In the genomic region with DNA sequence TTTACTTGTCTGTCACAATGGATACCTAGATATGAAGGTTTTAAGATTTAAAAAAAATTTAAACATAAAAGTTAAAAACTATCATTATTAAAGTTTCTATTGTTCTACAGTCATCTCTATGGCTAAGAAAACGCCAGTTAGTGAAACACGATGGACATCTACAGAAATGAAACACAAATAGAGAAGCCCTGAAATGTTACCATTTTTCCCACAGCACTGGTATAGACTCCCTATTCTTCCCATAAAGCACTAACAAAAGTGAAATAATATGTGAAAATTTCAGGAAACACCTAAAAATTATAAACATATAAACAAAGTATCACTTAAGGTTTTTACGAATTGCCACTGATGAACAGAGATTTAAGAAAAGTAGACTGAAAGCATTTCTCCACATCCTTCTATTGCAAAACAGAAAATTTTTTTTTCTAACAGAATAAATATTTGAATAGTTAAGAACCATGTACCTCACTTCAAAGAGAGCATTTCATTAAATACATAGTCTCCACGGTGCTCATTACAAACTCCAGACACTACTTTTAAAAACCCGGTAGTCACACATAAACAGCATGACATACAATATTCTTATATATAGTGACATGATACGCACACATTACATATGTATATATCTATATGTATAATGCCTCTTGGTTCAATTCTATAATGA, we compare ENCODE assay signal across 1 cellular context.
A peak's percentile ranks its signal among the peaks of the same experiment; 100 is the strongest.
TF ChIP-seq lines count a peak whose summit lies in the region.

No MANE protein-coding gene starts in this region.

TF ChIP-seq in HepG2, 621 proteins besides CTCF, POLR2A, EP300 and RAD21 (continued from another document and continues in another):
- TF ChIP-seq, protein P1, sequence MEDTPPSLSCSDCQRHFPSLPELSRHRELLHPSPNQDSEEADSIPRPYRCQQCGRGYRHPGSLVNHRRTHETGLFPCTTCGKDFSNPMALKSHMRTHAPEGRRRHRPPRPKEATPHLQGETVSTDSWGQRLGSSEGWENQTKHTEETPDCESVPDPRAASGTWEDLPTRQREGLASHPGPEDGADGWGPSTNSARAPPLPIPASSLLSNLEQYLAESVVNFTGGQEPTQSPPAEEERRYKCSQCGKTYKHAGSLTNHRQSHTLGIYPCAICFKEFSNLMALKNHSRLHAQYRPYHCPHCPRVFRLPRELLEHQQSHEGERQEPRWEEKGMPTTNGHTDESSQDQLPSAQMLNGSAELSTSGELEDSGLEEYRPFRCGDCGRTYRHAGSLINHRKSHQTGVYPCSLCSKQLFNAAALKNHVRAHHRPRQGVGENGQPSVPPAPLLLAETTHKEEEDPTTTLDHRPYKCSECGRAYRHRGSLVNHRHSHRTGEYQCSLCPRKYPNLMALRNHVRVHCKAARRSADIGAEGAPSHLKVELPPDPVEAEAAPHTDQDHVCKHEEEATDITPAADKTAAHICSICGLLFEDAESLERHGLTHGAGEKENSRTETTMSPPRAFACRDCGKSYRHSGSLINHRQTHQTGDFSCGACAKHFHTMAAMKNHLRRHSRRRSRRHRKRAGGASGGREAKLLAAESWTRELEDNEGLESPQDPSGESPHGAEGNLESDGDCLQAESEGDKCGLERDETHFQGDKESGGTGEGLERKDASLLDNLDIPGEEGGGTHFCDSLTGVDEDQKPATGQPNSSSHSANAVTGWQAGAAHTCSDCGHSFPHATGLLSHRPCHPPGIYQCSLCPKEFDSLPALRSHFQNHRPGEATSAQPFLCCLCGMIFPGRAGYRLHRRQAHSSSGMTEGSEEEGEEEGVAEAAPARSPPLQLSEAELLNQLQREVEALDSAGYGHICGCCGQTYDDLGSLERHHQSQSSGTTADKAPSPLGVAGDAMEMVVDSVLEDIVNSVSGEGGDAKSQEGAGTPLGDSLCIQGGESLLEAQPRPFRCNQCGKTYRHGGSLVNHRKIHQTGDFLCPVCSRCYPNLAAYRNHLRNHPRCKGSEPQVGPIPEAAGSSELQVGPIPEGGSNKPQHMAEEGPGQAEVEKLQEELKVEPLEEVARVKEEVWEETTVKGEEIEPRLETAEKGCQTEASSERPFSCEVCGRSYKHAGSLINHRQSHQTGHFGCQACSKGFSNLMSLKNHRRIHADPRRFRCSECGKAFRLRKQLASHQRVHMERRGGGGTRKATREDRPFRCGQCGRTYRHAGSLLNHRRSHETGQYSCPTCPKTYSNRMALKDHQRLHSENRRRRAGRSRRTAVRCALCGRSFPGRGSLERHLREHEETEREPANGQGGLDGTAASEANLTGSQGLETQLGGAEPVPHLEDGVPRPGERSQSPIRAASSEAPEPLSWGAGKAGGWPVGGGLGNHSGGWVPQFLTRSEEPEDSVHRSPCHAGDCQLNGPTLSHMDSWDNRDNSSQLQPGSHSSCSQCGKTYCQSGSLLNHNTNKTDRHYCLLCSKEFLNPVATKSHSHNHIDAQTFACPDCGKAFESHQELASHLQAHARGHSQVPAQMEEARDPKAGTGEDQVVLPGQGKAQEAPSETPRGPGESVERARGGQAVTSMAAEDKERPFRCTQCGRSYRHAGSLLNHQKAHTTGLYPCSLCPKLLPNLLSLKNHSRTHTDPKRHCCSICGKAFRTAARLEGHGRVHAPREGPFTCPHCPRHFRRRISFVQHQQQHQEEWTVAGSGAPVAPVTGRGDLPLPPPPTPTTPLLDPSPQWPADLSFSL (CRISPR knock-in tag; IDR thresholded peaks at IDR 0.05): no peak
- TF ChIP-seq NFIB (CRISPR knock-in tag; IDR thresholded peaks at IDR 0.05; ENCODE audit: borderline replicate concordance) (no peak), KDM5A (IDR thresholded peaks at IDR 0.05; ENCODE audit: borderline replicate concordance, low read length) (no peak; the same call in 1 of the 2 replicates), HNRNPUL1 (IDR thresholded peaks at IDR 0.05; ENCODE audit: low read depth, low read length) (no peak), ZNF264 (CRISPR knock-in tag; IDR thresholded peaks at IDR 0.05) (0 out of 2 replicates have a peak, but pooled peaks have one; percentile 28), MAFK (conservative IDR thresholded peaks at IDR 0.05 in 1 of 2, IDR thresholded peaks at IDR 0.05 in 1 of 2; ENCODE audit: low read length in 2 of 2) (no peak), TEAD3 (CRISPR knock-in tag; optimal IDR thresholded peaks at IDR 0.05; ENCODE audit: borderline replicate concordance) (no peak), HNF4A (CRISPR knock-in tag; IDR thresholded peaks at IDR 0.05) (peak; percentile 67), ZNF496 (CRISPR knock-in tag; IDR thresholded peaks at IDR 0.05; ENCODE audit: insufficient replicate concordance) (no peak), SKI (IDR thresholded peaks at IDR 0.05; ENCODE audit: partially characterized antibody) (peak; percentile 87), TOPORS (CRISPR knock-in tag; IDR thresholded peaks at IDR 0.05) (no peak), PAWR (CRISPR knock-in tag; IDR thresholded peaks at IDR 0.05; ENCODE audit: borderline replicate concordance) (no peak), FOXC1 (CRISPR knock-in tag; IDR thresholded peaks at IDR 0.05; ENCODE audit: borderline replicate concordance) (no peak), NRL (CRISPR knock-in tag; IDR thresholded peaks at IDR 0.05; ENCODE audit: borderline replicate concordance) (no peak), MED8 (CRISPR knock-in tag; IDR thresholded peaks at IDR 0.05; ENCODE audit: insufficient replicate concordance) (no peak), SIX4 (CRISPR knock-in tag; IDR thresholded peaks at IDR 0.05) (0 out of 2 replicates have a peak, but pooled peaks have one; percentile 42), ZNF484 (CRISPR knock-in tag; IDR thresholded peaks at IDR 0.05; ENCODE audit: borderline replicate concordance, low read depth) (no peak), SMYD3 (CRISPR knock-in tag; IDR thresholded peaks at IDR 0.05) (no peak), ZNF709 (CRISPR knock-in tag; IDR thresholded peaks at IDR 0.05) (no peak), SP140L (CRISPR knock-in tag; IDR thresholded peaks at IDR 0.05; ENCODE audit: borderline replicate concordance) (no peak)
- TF ChIP-seq, protein P2, sequence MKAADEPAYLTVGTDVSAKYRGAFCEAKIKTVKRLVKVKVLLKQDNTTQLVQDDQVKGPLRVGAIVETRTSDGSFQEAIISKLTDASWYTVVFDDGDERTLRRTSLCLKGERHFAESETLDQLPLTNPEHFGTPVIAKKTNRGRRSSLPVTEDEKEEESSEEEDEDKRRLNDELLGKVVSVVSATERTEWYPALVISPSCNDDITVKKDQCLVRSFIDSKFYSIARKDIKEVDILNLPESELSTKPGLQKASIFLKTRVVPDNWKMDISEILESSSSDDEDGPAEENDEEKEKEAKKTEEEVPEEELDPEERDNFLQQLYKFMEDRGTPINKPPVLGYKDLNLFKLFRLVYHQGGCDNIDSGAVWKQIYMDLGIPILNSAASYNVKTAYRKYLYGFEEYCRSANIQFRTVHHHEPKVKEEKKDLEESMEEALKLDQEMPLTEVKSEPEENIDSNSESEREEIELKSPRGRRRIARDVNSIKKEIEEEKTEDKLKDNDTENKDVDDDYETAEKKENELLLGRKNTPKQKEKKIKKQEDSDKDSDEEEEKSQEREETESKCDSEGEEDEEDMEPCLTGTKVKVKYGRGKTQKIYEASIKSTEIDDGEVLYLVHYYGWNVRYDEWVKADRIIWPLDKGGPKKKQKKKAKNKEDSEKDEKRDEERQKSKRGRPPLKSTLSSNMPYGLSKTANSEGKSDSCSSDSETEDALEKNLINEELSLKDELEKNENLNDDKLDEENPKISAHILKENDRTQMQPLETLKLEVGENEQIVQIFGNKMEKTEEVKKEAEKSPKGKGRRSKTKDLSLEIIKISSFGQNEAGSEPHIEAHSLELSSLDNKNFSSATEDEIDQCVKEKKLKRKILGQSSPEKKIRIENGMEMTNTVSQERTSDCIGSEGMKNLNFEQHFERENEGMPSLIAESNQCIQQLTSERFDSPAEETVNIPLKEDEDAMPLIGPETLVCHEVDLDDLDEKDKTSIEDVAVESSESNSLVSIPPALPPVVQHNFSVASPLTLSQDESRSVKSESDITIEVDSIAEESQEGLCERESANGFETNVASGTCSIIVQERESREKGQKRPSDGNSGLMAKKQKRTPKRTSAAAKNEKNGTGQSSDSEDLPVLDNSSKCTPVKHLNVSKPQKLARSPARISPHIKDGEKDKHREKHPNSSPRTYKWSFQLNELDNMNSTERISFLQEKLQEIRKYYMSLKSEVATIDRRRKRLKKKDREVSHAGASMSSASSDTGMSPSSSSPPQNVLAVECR (CRISPR knock-in tag; IDR thresholded peaks at IDR 0.05; ENCODE audit: borderline replicate concordance): no peak
- TF ChIP-seq, protein P3, sequence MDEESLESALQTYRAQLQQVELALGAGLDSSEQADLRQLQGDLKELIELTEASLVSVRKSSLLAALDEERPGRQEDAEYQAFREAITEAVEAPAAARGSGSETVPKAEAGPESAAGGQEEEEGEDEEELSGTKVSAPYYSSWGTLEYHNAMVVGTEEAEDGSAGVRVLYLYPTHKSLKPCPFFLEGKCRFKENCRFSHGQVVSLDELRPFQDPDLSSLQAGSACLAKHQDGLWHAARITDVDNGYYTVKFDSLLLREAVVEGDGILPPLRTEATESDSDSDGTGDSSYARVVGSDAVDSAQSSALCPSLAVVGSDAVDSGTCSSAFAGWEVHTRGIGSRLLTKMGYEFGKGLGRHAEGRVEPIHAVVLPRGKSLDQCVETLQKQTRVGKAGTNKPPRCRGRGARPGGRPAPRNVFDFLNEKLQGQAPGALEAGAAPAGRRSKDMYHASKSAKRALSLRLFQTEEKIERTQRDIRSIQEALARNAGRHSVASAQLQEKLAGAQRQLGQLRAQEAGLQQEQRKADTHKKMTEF (CRISPR knock-in tag; IDR thresholded peaks at IDR 0.05): peak; percentile 63
- TF ChIP-seq, protein P4, sequence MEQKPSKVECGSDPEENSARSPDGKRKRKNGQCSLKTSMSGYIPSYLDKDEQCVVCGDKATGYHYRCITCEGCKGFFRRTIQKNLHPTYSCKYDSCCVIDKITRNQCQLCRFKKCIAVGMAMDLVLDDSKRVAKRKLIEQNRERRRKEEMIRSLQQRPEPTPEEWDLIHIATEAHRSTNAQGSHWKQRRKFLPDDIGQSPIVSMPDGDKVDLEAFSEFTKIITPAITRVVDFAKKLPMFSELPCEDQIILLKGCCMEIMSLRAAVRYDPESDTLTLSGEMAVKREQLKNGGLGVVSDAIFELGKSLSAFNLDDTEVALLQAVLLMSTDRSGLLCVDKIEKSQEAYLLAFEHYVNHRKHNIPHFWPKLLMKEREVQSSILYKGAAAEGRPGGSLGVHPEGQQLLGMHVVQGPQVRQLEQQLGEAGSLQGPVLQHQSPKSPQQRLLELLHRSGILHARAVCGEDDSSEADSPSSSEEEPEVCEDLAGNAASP (CRISPR knock-in tag; IDR thresholded peaks at IDR 0.05; ENCODE audit: borderline replicate concordance): 0 out of 2 replicates have a peak, but pooled peaks have one; percentile 38
- TF ChIP-seq, protein P5, sequence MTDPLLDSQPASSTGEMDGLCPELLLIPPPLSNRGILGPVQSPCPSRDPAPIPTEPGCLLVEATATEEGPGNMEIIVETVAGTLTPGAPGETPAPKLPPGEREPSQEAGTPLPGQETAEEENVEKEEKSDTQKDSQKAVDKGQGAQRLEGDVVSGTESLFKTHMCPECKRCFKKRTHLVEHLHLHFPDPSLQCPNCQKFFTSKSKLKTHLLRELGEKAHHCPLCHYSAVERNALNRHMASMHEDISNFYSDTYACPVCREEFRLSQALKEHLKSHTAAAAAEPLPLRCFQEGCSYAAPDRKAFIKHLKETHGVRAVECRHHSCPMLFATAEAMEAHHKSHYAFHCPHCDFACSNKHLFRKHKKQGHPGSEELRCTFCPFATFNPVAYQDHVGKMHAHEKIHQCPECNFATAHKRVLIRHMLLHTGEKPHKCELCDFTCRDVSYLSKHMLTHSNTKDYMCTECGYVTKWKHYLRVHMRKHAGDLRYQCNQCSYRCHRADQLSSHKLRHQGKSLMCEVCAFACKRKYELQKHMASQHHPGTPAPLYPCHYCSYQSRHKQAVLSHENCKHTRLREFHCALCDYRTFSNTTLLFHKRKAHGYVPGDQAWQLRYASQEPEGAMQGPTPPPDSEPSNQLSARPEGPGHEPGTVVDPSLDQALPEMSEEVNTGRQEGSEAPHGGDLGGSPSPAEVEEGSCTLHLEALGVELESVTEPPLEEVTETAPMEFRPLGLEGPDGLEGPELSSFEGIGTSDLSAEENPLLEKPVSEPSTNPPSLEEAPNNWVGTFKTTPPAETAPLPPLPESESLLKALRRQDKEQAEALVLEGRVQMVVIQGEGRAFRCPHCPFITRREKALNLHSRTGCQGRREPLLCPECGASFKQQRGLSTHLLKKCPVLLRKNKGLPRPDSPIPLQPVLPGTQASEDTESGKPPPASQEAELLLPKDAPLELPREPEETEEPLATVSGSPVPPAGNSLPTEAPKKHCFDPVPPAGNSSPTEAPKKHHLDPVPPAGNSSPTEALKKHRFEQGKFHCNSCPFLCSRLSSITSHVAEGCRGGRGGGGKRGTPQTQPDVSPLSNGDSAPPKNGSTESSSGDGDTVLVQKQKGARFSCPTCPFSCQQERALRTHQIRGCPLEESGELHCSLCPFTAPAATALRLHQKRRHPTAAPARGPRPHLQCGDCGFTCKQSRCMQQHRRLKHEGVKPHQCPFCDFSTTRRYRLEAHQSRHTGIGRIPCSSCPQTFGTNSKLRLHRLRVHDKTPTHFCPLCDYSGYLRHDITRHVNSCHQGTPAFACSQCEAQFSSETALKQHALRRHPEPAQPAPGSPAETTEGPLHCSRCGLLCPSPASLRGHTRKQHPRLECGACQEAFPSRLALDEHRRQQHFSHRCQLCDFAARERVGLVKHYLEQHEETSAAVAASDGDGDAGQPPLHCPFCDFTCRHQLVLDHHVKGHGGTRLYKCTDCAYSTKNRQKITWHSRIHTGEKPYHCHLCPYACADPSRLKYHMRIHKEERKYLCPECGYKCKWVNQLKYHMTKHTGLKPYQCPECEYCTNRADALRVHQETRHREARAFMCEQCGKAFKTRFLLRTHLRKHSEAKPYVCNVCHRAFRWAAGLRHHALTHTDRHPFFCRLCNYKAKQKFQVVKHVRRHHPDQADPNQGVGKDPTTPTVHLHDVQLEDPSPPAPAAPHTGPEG (CRISPR knock-in tag; IDR thresholded peaks at IDR 0.05): no peak
- TF ChIP-seq, protein P6, sequence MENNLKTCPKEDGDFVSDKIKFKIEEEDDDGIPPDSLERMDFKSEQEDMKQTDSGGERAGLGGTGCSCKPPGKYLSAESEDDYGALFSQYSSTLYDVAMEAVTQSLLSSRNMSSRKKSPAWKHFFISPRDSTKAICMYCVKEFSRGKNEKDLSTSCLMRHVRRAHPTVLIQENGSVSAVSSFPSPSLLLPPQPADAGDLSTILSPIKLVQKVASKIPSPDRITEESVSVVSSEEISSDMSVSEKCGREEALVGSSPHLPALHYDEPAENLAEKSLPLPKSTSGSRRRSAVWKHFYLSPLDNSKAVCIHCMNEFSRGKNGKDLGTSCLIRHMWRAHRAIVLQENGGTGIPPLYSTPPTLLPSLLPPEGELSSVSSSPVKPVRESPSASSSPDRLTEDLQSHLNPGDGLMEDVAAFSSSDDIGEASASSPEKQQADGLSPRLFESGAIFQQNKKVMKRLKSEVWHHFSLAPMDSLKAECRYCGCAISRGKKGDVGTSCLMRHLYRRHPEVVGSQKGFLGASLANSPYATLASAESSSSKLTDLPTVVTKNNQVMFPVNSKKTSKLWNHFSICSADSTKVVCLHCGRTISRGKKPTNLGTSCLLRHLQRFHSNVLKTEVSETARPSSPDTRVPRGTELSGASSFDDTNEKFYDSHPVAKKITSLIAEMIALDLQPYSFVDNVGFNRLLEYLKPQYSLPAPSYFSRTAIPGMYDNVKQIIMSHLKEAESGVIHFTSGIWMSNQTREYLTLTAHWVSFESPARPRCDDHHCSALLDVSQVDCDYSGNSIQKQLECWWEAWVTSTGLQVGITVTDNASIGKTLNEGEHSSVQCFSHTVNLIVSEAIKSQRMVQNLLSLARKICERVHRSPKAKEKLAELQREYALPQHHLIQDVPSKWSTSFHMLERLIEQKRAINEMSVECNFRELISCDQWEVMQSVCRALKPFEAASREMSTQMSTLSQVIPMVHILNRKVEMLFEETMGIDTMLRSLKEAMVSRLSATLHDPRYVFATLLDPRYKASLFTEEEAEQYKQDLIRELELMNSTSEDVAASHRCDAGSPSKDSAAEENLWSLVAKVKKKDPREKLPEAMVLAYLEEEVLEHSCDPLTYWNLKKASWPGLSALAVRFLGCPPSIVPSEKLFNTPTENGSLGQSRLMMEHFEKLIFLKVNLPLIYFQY (CRISPR knock-in tag; IDR thresholded peaks at IDR 0.05; ENCODE audit: borderline replicate concordance): no peak
